In genomic region chr5:167730121-167730520, GRCh38 we compare ENCODE assay signal across 16 cellular contexts.
DNase-seq lines count a peak whose midpoint lies in the region; ATAC-seq, FAIRE-seq and TF ChIP-seq lines count a peak whose summit lies in the region.
"Had no signal": no experiment of that assay in that cellular context is flagged by ENCODE, and none has a peak within 500 bp of the region (broad histone marks: within the 10 kb centered on the region; RNA-seq: fewer than 3 reads in every experiment).

No MANE protein-coding gene starts in this region.

- no peaks in the 10 kb centered on the region for H3K9me3 ChIP-seq in AG04450 (ENCODE audit: control insufficient read depth, insufficient read depth, low read length)
- H3K9me3 ChIP-seq: colonic mucosa had no signal

- no peak for ATAC-seq in HG03108 (IDR thresholded peaks at IDR 0.05; ENCODE audit: unreplicated experiment)

- DNase-seq in AG04450 (ENCODE audit: low read depth, low spot score) (peak; percentile 80), HTR-8/SVneo (ENCODE audit: insufficient read length, low spot score) (peak; percentile 78), astrocyte of the spinal cord (ENCODE audit: low read depth, low spot score) (peak; percentile 96), kidney glomerular epithelial cell (lab: John Stamatoyannopoulos, UW) (peak; percentile 96), KBM-7 (no peak), NCI-H1092 treated with DMSO at 0.1 percent for 48 hours (lab: John Stamatoyannopoulos, UW) (no peak), hypothalamus (lab: John Stamatoyannopoulos, UW) (no peak)
- DNase-seq: activated CD4-positive, alpha-beta T cell treated with anti-CD3 and anti-CD28 coated beads, Interleukin-2, amount 50 U/mL, for 4 hours; activated gamma-delta T cell treated with Interleukin-2 at 50 U/mL for 16 hours; colonic mucosa; head of caudate nucleus; midbrain; NCI-H1694 treated with DMSO at 0.1 percent for 48 hours; retina had no signal

- in situ Hi-C loops in astrocyte of the spinal cord (cut with HindIII; ENCODE audit: low sequenced_read_pairs), result no loop called here
- in situ Hi-C loops in KBM-7 (cut with MboI; ENCODE audit: low pct_unique_long_range_greater_than_20kb, low sequenced_read_pairs), result no loop called here

- no peak overlapping the region for H3K27ac ChIP-seq in AG04450 (ENCODE audit: low read depth, low read length)
- H3K27ac ChIP-seq: C4-2B, colonic mucosa had no signal

- no peaks in the 10 kb centered on the region for H3K27me3 ChIP-seq in AG04450 (ENCODE audit: control insufficient read depth, insufficient read depth, low read length)
- H3K27me3 ChIP-seq: colonic mucosa had no signal

- CTCF ChIA-PET in AG04450 (lab: Charles Lee), result interaction anchor here (0.7 to 4.8 kb wide), 3 partner anchors 7 to 489 kb away, joined by 3 to 30 read pairs (median 4); no protein-coding TSS in a partner anchor

- H3K4me3 ChIP-seq in AG04450 (ENCODE audit: low read depth, low read length) (no peak overlapping the region), astrocyte of the spinal cord (ENCODE audit: low read depth, low read length) (no peak overlapping the region)
- H3K4me3 ChIP-seq: colonic mucosa had no signal

- POLR2A ChIA-PET in AG04450 (lab: Yijun Ruan, JAX), result interaction anchor here (1.0 to 1.4 kb wide), 4 partner anchors 9 to 31 kb away, joined by 3 to 7 read pairs (median 4); no protein-coding TSS in a partner anchor

- FAIRE-seq in HTR-8/SVneo (lab: Jason Lieb, UNC), result peak; percentile 96

- TF ChIP-seq CTCF in AG04450 (IDR thresholded peaks at IDR 0.05; ENCODE audit: low read depth, low read length) (no peak), astrocyte of the spinal cord (IDR thresholded peaks at IDR 0.05; ENCODE audit: low read depth, low read length) (no peak)

Comparison
In these comparisons a context has a peak if more than half of its experiments do, and no peak if none do; other contexts are left out.
1. DNase-seq: peak in AG04450 (single experiment), HTR-8/SVneo (single experiment), astrocyte of the spinal cord (single experiment) and kidney glomerular epithelial cell (single experiment); none in KBM-7 (single experiment), NCI-H1092 treated with DMSO at 0.1 percent for 48 hours (single experiment) and hypothalamus (0 of 51).